In the genomic region with DNA sequence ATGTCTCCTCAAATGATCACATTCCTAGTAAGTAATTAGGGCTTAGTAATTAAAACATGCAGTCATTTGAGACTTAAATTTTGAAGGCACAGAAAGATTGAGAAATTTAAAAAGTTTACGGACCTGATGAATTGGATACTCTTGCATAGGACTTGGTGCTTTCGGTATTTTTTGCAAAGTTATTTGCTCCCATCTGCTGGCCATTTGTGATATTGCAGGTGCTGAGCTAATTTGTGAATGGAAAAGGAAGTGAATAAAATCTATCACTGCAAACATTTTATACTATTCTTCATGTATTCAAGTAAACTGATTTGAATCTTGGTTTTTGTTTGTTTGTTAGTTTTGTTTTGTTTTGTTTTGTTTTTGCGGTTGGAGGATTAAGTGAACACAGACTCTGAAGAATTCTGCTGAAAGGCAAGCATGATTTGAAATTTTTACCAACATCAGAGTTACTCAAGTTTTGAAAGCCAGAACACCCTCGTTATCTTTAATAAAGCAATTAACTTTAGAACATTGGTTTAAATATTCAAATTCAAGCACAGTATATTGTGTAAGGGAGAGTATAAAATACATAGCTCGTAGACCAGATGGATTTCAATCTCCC, we compare ENCODE assay signal across 8 cellular contexts.
DNase-seq lines count a peak whose midpoint lies in the region; ATAC-seq, FAIRE-seq and TF ChIP-seq lines count a peak whose summit lies in the region.

No MANE protein-coding gene starts in this region.

- H2BK20ac ChIP-seq in H1 (ENCODE audit: low read length) = no peak overlapping the region

- no peak overlapping the region for H2BK120ac ChIP-seq in H1 (replicated peaks; ENCODE audit: low read depth, low read length)

- H3K23me2 ChIP-seq in H1 (ENCODE audit: low read depth, low read length) = peaks cover 3% of the 10 kb centered on the region; the same call in 1 of the 2 replicates

- H3K4ac ChIP-seq in H1 (replicated peaks; ENCODE audit: insufficient read length, low read depth, low read length) = no peak overlapping the region

- no peak overlapping the region for H3K14ac ChIP-seq in H1 (ENCODE audit: insufficient read length)

- H3K9ac ChIP-seq in H1 (replicated peaks in 1 of 4; ENCODE audit: extremely low read depth in 1 of 4, low read depth in 3 of 4, low read length in 3 of 4) = no peak overlapping the region

- POLR2A ChIA-PET in H1 (lab: Charles Lee; ENCODE audit: partially characterized antibody) = no interaction called here

- H3K18ac ChIP-seq in H1 (ENCODE audit: extremely low read depth, low read length) = no peak overlapping the region

- no peaks in the 10 kb centered on the region for H3K36me3 ChIP-seq in WERI-Rb-1
- no peaks in the 10 kb centered on the region for H3K36me3 ChIP-seq in H1 (ENCODE audit: control insufficient read depth in 2 of 4, insufficient read depth in 4 of 4, low read length in 3 of 4)

- peak; percentile 92 for FAIRE-seq in H1 (lab: Jason Lieb, UNC)

- no peak overlapping the region for H2BK12ac ChIP-seq in H1 (ENCODE audit: low read depth, low read length)

- H2AFZ ChIP-seq in H1 (ENCODE audit: low read length) = no peak overlapping the region

- no peak overlapping the region for H3K23ac ChIP-seq in H1 (ENCODE audit: insufficient read length)

- TF ChIP-seq RAD21 in H1 (IDR thresholded peaks at IDR 0.05 in 1 of 2, conservative IDR thresholded peaks at IDR 0.05 in 1 of 2; ENCODE audit: low read depth in 2 of 2, low read length in 2 of 2) = peak; percentile 92 to 93

- no peak overlapping the region for H3K56ac ChIP-seq in H1 (replicated peaks; ENCODE audit: insufficient read length, low read depth, low read length)

- CTCF ChIA-PET in H1 (lab: Charles Lee; ENCODE audit: partially characterized antibody) = interaction anchor here (0.7 to 4.4 kb wide), 35 partner anchors 11 to 1703 kb away, joined by 3 to 30 read pairs (median 4); no protein-coding TSS in a partner anchor

- no peak overlapping the region for H4K8ac ChIP-seq in H1 (ENCODE audit: extremely low read depth, insufficient read depth, low read length)

- no peak overlapping the region for H2BK5ac ChIP-seq in H1 (ENCODE audit: low read depth, low read length)

- H2BK15ac ChIP-seq in H1 (ENCODE audit: low read length) = no peak overlapping the region

- no peak overlapping the region for H3K4me3 ChIP-seq in WERI-Rb-1 (ENCODE audit: low read depth, low read length)
- H3K4me3 ChIP-seq in H1 (ENCODE audit: extremely low read depth in 1 of 4, insufficient read depth in 2 of 4, low read depth in 3 of 4, low read length in 4 of 4) = peak overlapping the region in 1 of 4 experiments; percentile 50; a peak in 2 of 8 replicates

- no peak for TF ChIP-seq EP300 in H1 (IDR thresholded peaks at IDR 0.05; ENCODE audit: borderline replicate concordance in 1 of 2, low read depth in 2 of 2, low read length in 2 of 2)

- peak; percentile 39 for TF ChIP-seq CTCF in WERI-Rb-1 (IDR thresholded peaks at IDR 0.05; ENCODE audit: low read depth, low read length)
- TF ChIP-seq CTCF in H1 (IDR thresholded peaks at IDR 0.05; ENCODE audit: control extremely low read depth in 1 of 3, insufficient read depth in 1 of 3, low read depth in 1 of 3, low read length in 3 of 3) = peak in 2 of 3 experiments; percentile 63 to 74; a peak in 3 of 4 replicates

- H3K27me3 ChIP-seq in WERI-Rb-1 (ENCODE audit: insufficient read depth, low read depth, severe bottlenecking) = no peaks in the 10 kb centered on the region
- H3K27me3 ChIP-seq in H1 (replicated peaks in 1 of 4; ENCODE audit: control insufficient read depth in 3 of 4, extremely low read depth in 1 of 4, insufficient read depth in 3 of 4, low read length in 3 of 4) = no peaks in the 10 kb centered on the region

- no peak overlapping the region for H4K91ac ChIP-seq in H1 (replicated peaks; ENCODE audit: insufficient read length, low read length)

- peaks cover 0 to 6% (median 5%) of the 10 kb centered on the region in 4 experiments; a peak in 4 of 7 replicates for H3K4me1 ChIP-seq in H1 (replicated peaks in 1 of 4; ENCODE audit: control insufficient read depth in 3 of 4, insufficient read depth in 4 of 4, low read length in 3 of 4)

- H3K27ac ChIP-seq in WERI-Rb-1 = no peak overlapping the region
- no peak overlapping the region for H3K27ac ChIP-seq in H1 (ENCODE audit: low read depth, low read length)
- H3K27ac ChIP-seq in substantia nigra (ENCODE audit: low read depth, low read length, poor library complexity, severe bottlenecking) = no peak overlapping the region

- H3K9me3 ChIP-seq in WERI-Rb-1 (ENCODE audit: severe bottlenecking) (no peaks in the 10 kb centered on the region), H1 (ENCODE audit: insufficient read depth in 2 of 2, low read depth in 1 of 2, low read length in 1 of 2) (no peaks in the 10 kb centered on the region)

- no peaks in the 10 kb centered on the region for H3K79me2 ChIP-seq in H1 (ENCODE audit: control insufficient read depth in 1 of 2, insufficient read depth in 2 of 2, low read length in 2 of 2)

- TF ChIP-seq POLR2A in H1 (IDR thresholded peaks at IDR 0.05; ENCODE audit: control extremely low read depth in 1 of 2, low read depth in 2 of 2, low read length in 2 of 2) = no peak

- H2AK5ac ChIP-seq in H1 (ENCODE audit: low read depth, low read length) = no peak overlapping the region

- H4K5ac ChIP-seq in H1 (ENCODE audit: insufficient read length, low read depth, low read length) = peak overlapping the region; percentile 3

- peak overlapping the region; percentile 66 to 86 for H3K4me2 ChIP-seq in H1 (ENCODE audit: insufficient read depth in 1 of 2, low read depth in 2 of 2, low read length in 2 of 2)

- ATAC-seq in HG02884 (IDR thresholded peaks at IDR 0.05; ENCODE audit: unreplicated experiment) = no peak

- DNase-seq in activated T-cell treated with anti-CD3 and anti-CD28 coated beads for 1 hour (ENCODE audit: low read depth) (peak; percentile 4), NAMALWA (ENCODE audit: low spot score) (peak; percentile 71), WERI-Rb-1 (peak; percentile 53), H1 (ENCODE audit: low read depth in 1 of 2, low spot score in 2 of 2) (peak in 1 of 2 experiments; percentile 83), mucosa of gallbladder (ENCODE audit: low spot score) (peak; percentile 57), substantia nigra (lab: John Stamatoyannopoulos, UW) (peak in 30 of 49 donors; percentile 0 to 50 (median 16))
- no peak for DNase-seq in activated T-cell treated with anti-CD3 and anti-CD28 coated beads, Interleukin-2, amount 50 U/mL, for 1 hour

- WGBS in H1 (ENCODE audit: extremely low coverage in 1 of 2, insufficient coverage in 1 of 2, insufficient read length in 1 of 2, insufficient replicate concordance in 2 of 2, low coverage in 1 of 2, low lambda C conversion rate in 2 of 2, missing lambda C conversion rate in 1 of 2), 2 experiments = 41% methylated on average over 5 of the region's 5 CpGs; no CpG with 5 or more reads in 1 of the 2 experiments

- H3K79me1 ChIP-seq in H1 (ENCODE audit: low read depth, low read length) = no peaks in the 10 kb centered on the region

- no peaks in the 10 kb centered on the region for H4K20me1 ChIP-seq in H1 (replicated peaks in 1 of 2; ENCODE audit: control insufficient read depth in 1 of 2, insufficient read depth in 2 of 2, low read length in 2 of 2)

TF ChIP-seq in H1, 55 proteins besides CTCF, POLR2A, EP300 and RAD21:
- TF ChIP-seq SUZ12 (IDR thresholded peaks at IDR 0.05; ENCODE audit: low read length) (no peak), ASH2L (IDR thresholded peaks at IDR 0.05; ENCODE audit: low read length) (no peak), TBP (IDR thresholded peaks at IDR 0.05; ENCODE audit: low read depth, low read length) (no peak), NRF1 (IDR thresholded peaks at IDR 0.05; ENCODE audit: low read depth, low read length) (no peak), RXRA (IDR thresholded peaks at IDR 0.05; ENCODE audit: insufficient read depth, low read depth, low read length) (no peak), MAFK (IDR thresholded peaks at IDR 0.05; ENCODE audit: low read depth, low read length) (no peak), POU5F1 (IDR thresholded peaks at IDR 0.05; ENCODE audit: low read depth, low read length) (no peak), HDAC6 (IDR thresholded peaks at IDR 0.05; ENCODE audit: low read depth, low read length) (no peak), RBBP5 (IDR thresholded peaks at IDR 0.05; ENCODE audit: borderline replicate concordance, low read depth, low read length) (no peak)
- TF ChIP-seq, protein P1, sequence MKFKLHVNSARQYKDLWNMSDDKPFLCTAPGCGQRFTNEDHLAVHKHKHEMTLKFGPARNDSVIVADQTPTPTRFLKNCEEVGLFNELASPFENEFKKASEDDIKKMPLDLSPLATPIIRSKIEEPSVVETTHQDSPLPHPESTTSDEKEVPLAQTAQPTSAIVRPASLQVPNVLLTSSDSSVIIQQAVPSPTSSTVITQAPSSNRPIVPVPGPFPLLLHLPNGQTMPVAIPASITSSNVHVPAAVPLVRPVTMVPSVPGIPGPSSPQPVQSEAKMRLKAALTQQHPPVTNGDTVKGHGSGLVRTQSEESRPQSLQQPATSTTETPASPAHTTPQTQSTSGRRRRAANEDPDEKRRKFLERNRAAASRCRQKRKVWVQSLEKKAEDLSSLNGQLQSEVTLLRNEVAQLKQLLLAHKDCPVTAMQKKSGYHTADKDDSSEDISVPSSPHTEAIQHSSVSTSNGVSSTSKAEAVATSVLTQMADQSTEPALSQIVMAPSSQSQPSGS (IDR thresholded peaks at IDR 0.05; ENCODE audit: low read length) = no peak
- TF ChIP-seq, protein P2, sequence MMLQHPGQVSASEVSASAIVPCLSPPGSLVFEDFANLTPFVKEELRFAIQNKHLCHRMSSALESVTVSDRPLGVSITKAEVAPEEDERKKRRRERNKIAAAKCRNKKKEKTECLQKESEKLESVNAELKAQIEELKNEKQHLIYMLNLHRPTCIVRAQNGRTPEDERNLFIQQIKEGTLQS (IDR thresholded peaks at IDR 0.05; ENCODE audit: insufficient read depth, low read depth, low read length) = no peak
- TF ChIP-seq, protein P3, sequence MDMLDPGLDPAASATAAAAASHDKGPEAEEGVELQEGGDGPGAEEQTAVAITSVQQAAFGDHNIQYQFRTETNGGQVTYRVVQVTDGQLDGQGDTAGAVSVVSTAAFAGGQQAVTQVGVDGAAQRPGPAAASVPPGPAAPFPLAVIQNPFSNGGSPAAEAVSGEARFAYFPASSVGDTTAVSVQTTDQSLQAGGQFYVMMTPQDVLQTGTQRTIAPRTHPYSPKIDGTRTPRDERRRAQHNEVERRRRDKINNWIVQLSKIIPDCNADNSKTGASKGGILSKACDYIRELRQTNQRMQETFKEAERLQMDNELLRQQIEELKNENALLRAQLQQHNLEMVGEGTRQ (IDR thresholded peaks at IDR 0.05; ENCODE audit: low read length) = no peak
